ENCODE assay signal across 8 cellular contexts in the genomic region with DNA sequence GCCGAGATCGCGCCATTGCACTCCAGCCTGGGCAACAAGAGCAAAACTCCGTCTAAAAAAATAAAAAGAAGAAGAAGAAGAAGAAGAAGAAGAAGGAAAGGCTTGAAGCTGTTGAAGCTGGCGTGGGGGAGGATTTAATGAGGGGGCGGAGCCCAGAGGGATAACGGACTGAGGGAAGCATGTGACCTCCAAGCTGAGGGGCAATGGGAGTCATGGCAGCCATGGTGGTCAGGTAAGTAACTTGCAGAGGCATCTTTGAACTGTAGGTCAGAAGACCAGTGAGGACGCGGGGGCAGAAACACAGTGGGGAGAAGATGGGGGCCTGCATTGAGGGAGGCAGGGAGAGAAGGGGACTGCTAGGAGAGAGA. TPM values are rescaled to one million over a fixed set of nuclear protein-coding genes. Genes with fewer than 3 reads are reported as not detected.
DNase-seq lines count a peak whose midpoint lies in the region; ATAC-seq and TF ChIP-seq lines count a peak whose summit lies in the region.

No MANE protein-coding gene starts in this region.

- no peaks in the 10 kb centered on the region for H3K9me2 ChIP-seq in MM.1S (replicated peaks; ENCODE audit: insufficient read depth, low read length)

- H3K79me2 ChIP-seq in MM.1S (ENCODE audit: low read length): no peaks in the 10 kb centered on the region

- no peaks in the 10 kb centered on the region for H4K20me1 ChIP-seq in MM.1S (ENCODE audit: insufficient read depth, low read length)

- H3K27ac ChIP-seq in MM.1S (ENCODE audit: low read length) (no peak overlapping the region), left lung (peak overlapping the region; percentile 63 to 69)

- ATAC-seq in left lung (peak; percentile 4), GM18858 (IDR thresholded peaks at IDR 0.05; ENCODE audit: unreplicated experiment) (no peak)

- peak overlapping the region; percentile 81 for H3K27ac Mint-ChIP-seq in activated naive CD8-positive, alpha-beta T cell treated with anti-CD3 and anti-CD28 coated beads for 36 hours

- H3K9me3 ChIP-seq in MM.1S (replicated peaks; ENCODE audit: insufficient read depth, low read length) (no peaks in the 10 kb centered on the region), left lung (no peaks in the 10 kb centered on the region)

- peak overlapping the region; percentile 35; the same call in 1 of the 2 replicates for H3K9ac ChIP-seq in MM.1S (ENCODE audit: low read length)

- H3K36me3 ChIP-seq in MM.1S (replicated peaks; ENCODE audit: insufficient read depth, low read length) (no peaks in the 10 kb centered on the region), left lung (no peaks in the 10 kb centered on the region)

- peaks cover 34% of the 10 kb centered on the region for H3K27me3 Mint-ChIP-seq in activated naive CD8-positive, alpha-beta T cell treated with anti-CD3 and anti-CD28 coated beads for 36 hours

- peaks cover 9% of the 10 kb centered on the region; the same call in 1 of the 2 replicates for H3F3A ChIP-seq in MM.1S (ENCODE audit: insufficient read depth, low read length)

- TF ChIP-seq CTCF in MM.1S (IDR thresholded peaks at IDR 0.05; ENCODE audit: low read length) (no peak), left lung (IDR thresholded peaks at IDR 0.05) (no peak)

- H3K9me3 Mint-ChIP-seq in activated naive CD8-positive, alpha-beta T cell treated with anti-CD3 and anti-CD28 coated beads for 36 hours: no peaks in the 10 kb centered on the region

- intact Hi-C loops in left lung (cut with DNase I): no loop called here

- no peaks in the 10 kb centered on the region for H3K36me3 Mint-ChIP-seq in activated naive CD8-positive, alpha-beta T cell treated with anti-CD3 and anti-CD28 coated beads for 36 hours

- peaks cover 4% of the 10 kb centered on the region; the same call in 1 of the 2 replicates for H3K4me1 ChIP-seq in MM.1S (ENCODE audit: low read length)
- peaks cover 0 to 19% of the 10 kb centered on the region in 2 donors for H3K4me1 ChIP-seq in left lung

- DNase-seq in GF-D8 (lab: John Stamatoyannopoulos, UW): peak; percentile 63
- DNase-seq in MM.1S: no peak
- no peak for DNase-seq in activated naive CD8-positive, alpha-beta T cell treated with anti-CD3 and anti-CD28 coated beads for 36 hours
- no peak for DNase-seq in left lung
- no peak for DNase-seq in middle frontal gyrus (ENCODE audit: extremely low spot score, low spot score)
- no peak for DNase-seq in SKM-1 (lab: John Stamatoyannopoulos, UW; ENCODE audit: unreplicated experiment)
- DNase-seq in HPDE6-E6E7 (ENCODE audit: extremely low spot score): no peak

- H3K4me1 Mint-ChIP-seq in activated naive CD8-positive, alpha-beta T cell treated with anti-CD3 and anti-CD28 coated beads for 36 hours: peaks cover 17% of the 10 kb centered on the region

- H3K4me2 ChIP-seq in MM.1S (ENCODE audit: low read depth, low read length): peak overlapping the region; percentile 100

- peak overlapping the region; percentile 89 for H3K4me3 Mint-ChIP-seq in activated naive CD8-positive, alpha-beta T cell treated with anti-CD3 and anti-CD28 coated beads for 36 hours

- H3K4me3 ChIP-seq in MM.1S (ENCODE audit: low read length) (peak overlapping the region; percentile 74), left lung (peak overlapping the region; percentile 23 to 39)

- H3K27me3 ChIP-seq in MM.1S (replicated peaks; ENCODE audit: insufficient read depth, low read length) (peaks cover 3% of the 10 kb centered on the region; the same call in 1 of the 2 replicates), left lung (peaks cover 0 to 47% of the 10 kb centered on the region in 2 donors)

- H2AFZ ChIP-seq in MM.1S (ENCODE audit: low read length): peak overlapping the region; percentile 91

RNA-seq across cellular contexts. Expression of gene TMEM160, which starts 13.3 kb away (rescaled TPM):
- total RNA-seq in activated naive CD8-positive, alpha-beta T cell treated with anti-CD3 and anti-CD28 coated beads for 36 hours: 10 to 100 TPM; 48.9 to 49.2 TPM
- total RNA-seq in left lung: 10 to 100 TPM; 31.6 to 33.5 TPM

RNA-seq across cellular contexts. Expression of gene NPAS1, which starts 15.5 kb away (rescaled TPM):
- under 1 TPM; 0.52 to 0.91 TPM for total RNA-seq in activated naive CD8-positive, alpha-beta T cell treated with anti-CD3 and anti-CD28 coated beads for 36 hours
- total RNA-seq in left lung: under 1 TPM; 0.50 to 0.70 TPM
